In genomic region chr21:16583567-16583966, GRCh38 we compare ENCODE assay signal across 24 cellular contexts.
DNase-seq lines count a peak whose midpoint lies in the region; ATAC-seq, FAIRE-seq and TF ChIP-seq lines count a peak whose summit lies in the region.
"Had no signal": no experiment of that assay in that cellular context is flagged by ENCODE, and none has a peak within 500 bp of the region (broad histone marks: within the 10 kb centered on the region; RNA-seq: fewer than 3 reads in every experiment).

No MANE protein-coding gene starts in this region.

- no peak for ATAC-seq in A549
- ATAC-seq in activated naive CD4-positive, alpha-beta T cell treated with anti-CD3 and anti-CD28 coated beads, Interleukin-2, amount 50 U/mL, for 72 hours = no peak
- ATAC-seq in Right ventricle myocardium inferior = no peak
- ATAC-seq in activated CD4-positive, alpha-beta T cell treated with anti-CD3 and anti-CD28 coated beads for 36 hours = no peak
- no peak for ATAC-seq in HG03432 (IDR thresholded peaks at IDR 0.05; ENCODE audit: unreplicated experiment)
- ATAC-seq: effector memory CD8-positive, alpha-beta T cell; stimulated activated naive B cell treated with anti-CD40 and anti-IgM and Interleukin-4, amounts not matched to agents 10 μg/mL and 1 μg/mL and 100 μg/mL, for 72 hours had no signal

- peak overlapping the region; percentile 55 for H3K27ac Mint-ChIP-seq in mesothelial cell of epicardium
- no peak overlapping the region for H3K27ac Mint-ChIP-seq in activated naive CD4-positive, alpha-beta T cell treated with anti-CD3 and anti-CD28 coated beads, Interleukin-2, amount 50 U/mL, for 72 hours
- H3K27ac Mint-ChIP-seq in activated CD4-positive, alpha-beta T cell treated with anti-CD3 and anti-CD28 coated beads for 36 hours = no peak overlapping the region
- H3K27ac Mint-ChIP-seq: activated CD4-positive, alpha-beta T cell treated with anti-CD3 and anti-CD28 coated beads, Interleukin-2, amount 10 ng/mL, durations not matched to agents 7 days and 5 days; activated naive CD8-positive, alpha-beta T cell treated with anti-CD3 and anti-CD28 coated beads, Interleukin-2, amount 10 ng/mL, durations not matched to agents 7 days and 5 days; activated T-helper 2 cell treated with anti-CD3 and anti-CD28 coated beads, Interferon-gamma antibody, Interleukin-2, Interleukin-4, amounts not matched to agents 10 μg/mL and 5 μg/mL and 100 μg/mL, durations not matched to agents 14 hours and 24 hours and 36 hours; effector memory CD8-positive, alpha-beta T cell; stimulated activated naive B cell treated with anti-CD40 and anti-IgM and Interleukin-4, amounts not matched to agents 10 μg/mL and 1 μg/mL and 100 μg/mL, for 72 hours had no signal

- TF ChIP-seq EP300 in A549 (IDR thresholded peaks at IDR 0.05) = no peak

- H4K20me1 ChIP-seq in SU-DHL-6 (ENCODE audit: low read depth, low read length) = no peaks in the 10 kb centered on the region
- H4K20me1 ChIP-seq: BLaER1 had no signal

- no peaks in the 10 kb centered on the region for H3K27me3 Mint-ChIP-seq in mesothelial cell of epicardium (ENCODE audit: low read depth)
- no peaks in the 10 kb centered on the region for H3K27me3 Mint-ChIP-seq in activated CD4-positive, alpha-beta T cell treated with anti-CD3 and anti-CD28 coated beads for 36 hours
- H3K27me3 Mint-ChIP-seq: activated CD4-positive, alpha-beta T cell treated with anti-CD3 and anti-CD28 coated beads, Interleukin-2, amount 10 ng/mL, durations not matched to agents 7 days and 5 days; activated naive CD8-positive, alpha-beta T cell treated with anti-CD3 and anti-CD28 coated beads, Interleukin-2, amount 10 ng/mL, durations not matched to agents 7 days and 5 days; effector memory CD8-positive, alpha-beta T cell; stimulated activated naive B cell treated with anti-CD40 and anti-IgM and Interleukin-4, amounts not matched to agents 10 μg/mL and 1 μg/mL and 100 μg/mL, for 72 hours had no signal

- in situ Hi-C loops in KBM-7 (cut with MboI; ENCODE audit: low pct_unique_long_range_greater_than_20kb, low sequenced_read_pairs) = no loop called here

- H3K27ac ChIP-seq in A549 = no peak overlapping the region
- no peak overlapping the region for H3K27ac ChIP-seq in SU-DHL-6 (ENCODE audit: low read depth, low read length)
- H3K27ac ChIP-seq: BLaER1, tibial artery had no signal

- POLR2A ChIA-PET in A549 (lab: Yijun Ruan, JAX) = no interaction called here
- POLR2A ChIA-PET in activated CD4-positive, alpha-beta T cell treated with anti-CD3 and anti-CD28 coated beads for 36 hours (lab: Charles Lee) = no interaction called here

- no peak for FAIRE-seq in A549 (lab: Jason Lieb, UNC)
- FAIRE-seq: H1, keratinocyte had no signal

- no peaks in the 10 kb centered on the region for H3F3A ChIP-seq in SU-DHL-6 (ENCODE audit: insufficient read depth)

- no peak overlapping the region for H3K9ac ChIP-seq in SU-DHL-6 (ENCODE audit: low read length)
- H3K9ac ChIP-seq: BLaER1 had no signal

- peaks cover 6% of the 10 kb centered on the region for H3K36me3 Mint-ChIP-seq in mesothelial cell of epicardium
- H3K36me3 Mint-ChIP-seq in activated naive CD4-positive, alpha-beta T cell treated with anti-CD3 and anti-CD28 coated beads, Interleukin-2, amount 50 U/mL, for 72 hours = no peaks in the 10 kb centered on the region
- H3K36me3 Mint-ChIP-seq in activated CD4-positive, alpha-beta T cell treated with anti-CD3 and anti-CD28 coated beads for 36 hours (ENCODE audit: low read depth) = no peaks in the 10 kb centered on the region
- H3K36me3 Mint-ChIP-seq: activated naive CD8-positive, alpha-beta T cell treated with anti-CD3 and anti-CD28 coated beads, Interleukin-2, amount 10 ng/mL, durations not matched to agents 7 days and 5 days; stimulated activated naive B cell treated with anti-CD40 and anti-IgM and Interleukin-4, amounts not matched to agents 10 μg/mL and 1 μg/mL and 100 μg/mL, for 72 hours had no signal

- H3K79me2 ChIP-seq in SU-DHL-6 (ENCODE audit: insufficient read depth, low read length) = no peaks in the 10 kb centered on the region

- intact Hi-C loops in Right ventricle myocardium inferior (cut with DNase I) = loop anchor here (10.0 kb wide), 1 partner anchor 129 kb away; no protein-coding TSS in a partner anchor
- intact Hi-C loops in activated CD4-positive, alpha-beta T cell treated with anti-CD3 and anti-CD28 coated beads for 36 hours (cut with DNase I, micrococcal nuclease) = no loop called here

- DNase-seq in A549 (ENCODE audit: low read depth in 1 of 2, low spot score in 1 of 2) = no peak
- peak; percentile 32 for DNase-seq in KBM-7
- no peak for DNase-seq in mesothelial cell of epicardium (ENCODE audit: low spot score in 2 of 2, unreplicated experiment in 2 of 2)
- DNase-seq in activated naive CD4-positive, alpha-beta T cell treated with anti-CD3 and anti-CD28 coated beads, Interleukin-2, amount 50 U/mL, for 72 hours (ENCODE audit: low spot score in 2 of 2) = no peak
- DNase-seq in Right ventricle myocardium inferior (ENCODE audit: missing footprints) = no peak
- no peak for DNase-seq in activated CD4-positive, alpha-beta T cell treated with anti-CD3 and anti-CD28 coated beads for 36 hours
- DNase-seq: activated CD4-positive, alpha-beta T cell treated with anti-CD3 and anti-CD28 coated beads, Interleukin-2, amount 10 ng/mL, durations not matched to agents 7 days and 5 days; activated naive CD8-positive, alpha-beta T cell treated with anti-CD3 and anti-CD28 coated beads, Interleukin-2, amount 10 ng/mL, durations not matched to agents 7 days and 5 days; effector memory CD8-positive, alpha-beta T cell; esophagus squamous epithelium; NCI-H1694 treated with DMSO at 0.1 percent for 48 hours; NCI-H69; stimulated activated CD4-positive, alpha-beta T cell treated with anti-CD3 and anti-CD28 coated beads, Interleukin-2, amount 100 ng/mL, for 48 hours; stimulated activated naive B cell treated with anti-CD40 and anti-IgM and Interleukin-4, amounts not matched to agents 10 μg/mL and 1 μg/mL and 100 μg/mL, for 72 hours; T-helper 1 cell; tibial artery had no signal

- H3K4me1 ChIP-seq in A549 = peaks cover 24% of the 10 kb centered on the region
- H3K4me1 ChIP-seq: BLaER1 had no signal

- H2AFZ ChIP-seq in SU-DHL-6 (ENCODE audit: low read depth, low read length, severe bottlenecking) = peak overlapping the region; percentile 59

- no peaks in the 10 kb centered on the region for H3K9me2 ChIP-seq in SU-DHL-6 (replicated peaks; ENCODE audit: insufficient read depth, low read length)

- H3K4me3 ChIP-seq in A549 (no peak overlapping the region), SU-DHL-6 (ENCODE audit: insufficient read depth, low read length, poor library complexity, severe bottlenecking) (no peak overlapping the region)
- H3K4me3 ChIP-seq: BLaER1, esophagus squamous epithelium, lung, smooth muscle cell, tibial artery had no signal

- H3K4me2 ChIP-seq in A549 (peak overlapping the region; percentile 24; the same call in 1 of the 3 replicates), SU-DHL-6 (ENCODE audit: low read depth, low read length, poor library complexity, severe bottlenecking) (no peak overlapping the region)
- H3K4me2 ChIP-seq: BLaER1, smooth muscle cell had no signal

- H3K36me3 ChIP-seq in SU-DHL-6 (ENCODE audit: low read length) = no peaks in the 10 kb centered on the region
- H3K36me3 ChIP-seq: BLaER1, esophagus squamous epithelium, tibial artery had no signal

- peaks cover 26% of the 10 kb centered on the region for H3K4me1 Mint-ChIP-seq in mesothelial cell of epicardium
- no peaks in the 10 kb centered on the region for H3K4me1 Mint-ChIP-seq in activated CD4-positive, alpha-beta T cell treated with anti-CD3 and anti-CD28 coated beads for 36 hours
- H3K4me1 Mint-ChIP-seq: activated CD4-positive, alpha-beta T cell treated with anti-CD3 and anti-CD28 coated beads, Interleukin-2, amount 10 ng/mL, durations not matched to agents 7 days and 5 days; activated naive CD8-positive, alpha-beta T cell treated with anti-CD3 and anti-CD28 coated beads, Interleukin-2, amount 10 ng/mL, durations not matched to agents 7 days and 5 days; stimulated activated naive B cell treated with anti-CD40 and anti-IgM and Interleukin-4, amounts not matched to agents 10 μg/mL and 1 μg/mL and 100 μg/mL, for 72 hours had no signal

- TF ChIP-seq RAD21 in A549 (conservative IDR thresholded peaks at IDR 0.05 in 1 of 2, IDR thresholded peaks at IDR 0.05 in 1 of 2) = no peak

- CTCF ChIA-PET in A549 (lab: Yijun Ruan, JAX) = no interaction called here
- CTCF ChIA-PET in activated CD4-positive, alpha-beta T cell treated with anti-CD3 and anti-CD28 coated beads for 36 hours (lab: Charles Lee) = no interaction called here

- H3K9me3 ChIP-seq in A549 (no peaks in the 10 kb centered on the region), SU-DHL-6 (ENCODE audit: insufficient read depth, low read length) (no peaks in the 10 kb centered on the region)
- H3K9me3 ChIP-seq: BLaER1, esophagus squamous epithelium, tibial artery had no signal

- no peaks in the 10 kb centered on the region for H3K27me3 ChIP-seq in SU-DHL-6 (ENCODE audit: low read length)
- H3K27me3 ChIP-seq: BLaER1, esophagus squamous epithelium, tibial artery had no signal

- TF ChIP-seq CTCF in A549 (IDR thresholded peaks at IDR 0.05) = no peak
- no peak for TF ChIP-seq CTCF in SU-DHL-6 (IDR thresholded peaks at IDR 0.05; ENCODE audit: insufficient read depth, low read length, poor library complexity, severe bottlenecking)
- no peak for TF ChIP-seq CTCF in mesothelial cell of epicardium (IDR thresholded peaks at IDR 0.05; ENCODE audit: unreplicated experiment)

- no peak for TF ChIP-seq POLR2A in A549 (IDR thresholded peaks at IDR 0.05; ENCODE audit: low read length)

- H3K4me3 Mint-ChIP-seq in mesothelial cell of epicardium = no peak overlapping the region
- H3K4me3 Mint-ChIP-seq in activated CD4-positive, alpha-beta T cell treated with anti-CD3 and anti-CD28 coated beads for 36 hours = no peak overlapping the region
- H3K4me3 Mint-ChIP-seq: activated CD4-positive, alpha-beta T cell treated with anti-CD3 and anti-CD28 coated beads, Interleukin-2, amount 10 ng/mL, durations not matched to agents 7 days and 5 days; activated naive CD8-positive, alpha-beta T cell treated with anti-CD3 and anti-CD28 coated beads, Interleukin-2, amount 10 ng/mL, durations not matched to agents 7 days and 5 days; effector memory CD8-positive, alpha-beta T cell; stimulated activated naive B cell treated with anti-CD40 and anti-IgM and Interleukin-4, amounts not matched to agents 10 μg/mL and 1 μg/mL and 100 μg/mL, for 72 hours had no signal

- 67% methylated on average over 1 of the region's 1 CpG for WGBS in A549 (ENCODE audit: missing lambda C conversion rate)

- H3K9me3 Mint-ChIP-seq in mesothelial cell of epicardium = no peaks in the 10 kb centered on the region
- no peaks in the 10 kb centered on the region for H3K9me3 Mint-ChIP-seq in activated naive CD4-positive, alpha-beta T cell treated with anti-CD3 and anti-CD28 coated beads, Interleukin-2, amount 50 U/mL, for 72 hours
- H3K9me3 Mint-ChIP-seq in activated CD4-positive, alpha-beta T cell treated with anti-CD3 and anti-CD28 coated beads for 36 hours (ENCODE audit: low read depth) = no peaks in the 10 kb centered on the region
- H3K9me3 Mint-ChIP-seq: activated CD4-positive, alpha-beta T cell treated with anti-CD3 and anti-CD28 coated beads, Interleukin-2, amount 10 ng/mL, durations not matched to agents 7 days and 5 days; activated naive CD8-positive, alpha-beta T cell treated with anti-CD3 and anti-CD28 coated beads, Interleukin-2, amount 10 ng/mL, durations not matched to agents 7 days and 5 days; stimulated activated naive B cell treated with anti-CD40 and anti-IgM and Interleukin-4, amounts not matched to agents 10 μg/mL and 1 μg/mL and 100 μg/mL, for 72 hours had no signal
